ENCODE assay signal across 19 cellular contexts in the genomic region with DNA sequence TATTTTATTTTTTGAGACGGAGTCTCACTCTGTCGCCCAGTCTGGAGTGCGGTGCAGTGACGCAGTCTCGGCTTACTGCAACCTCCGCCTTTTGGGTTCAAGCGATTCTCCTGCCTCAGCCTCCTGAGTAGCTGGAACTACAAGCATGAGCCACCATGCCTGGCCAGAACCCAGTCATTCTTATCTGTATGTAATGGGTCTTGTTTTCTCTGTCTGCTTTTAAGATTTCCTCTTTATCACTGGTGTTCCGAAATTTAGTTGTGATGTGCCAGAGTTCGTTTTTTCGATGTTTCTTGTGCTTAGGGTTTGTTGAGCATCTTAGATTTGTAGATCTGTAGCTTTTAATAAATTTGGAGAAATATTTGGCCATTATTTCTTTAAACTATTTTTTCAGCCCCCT. TPM values are rescaled to one million over a fixed set of nuclear protein-coding genes. Genes with fewer than 3 reads are reported as not detected.
DNase-seq lines count a peak whose midpoint lies in the region; ATAC-seq and TF ChIP-seq lines count a peak whose summit lies in the region.
"Had no signal": no experiment of that assay in that cellular context is flagged by ENCODE, and none has a peak within 500 bp of the region (broad histone marks: within the 10 kb centered on the region; RNA-seq: fewer than 3 reads in every experiment).

No MANE protein-coding gene starts in this region.

- TF ChIP-seq CTCF in heart right ventricle (IDR thresholded peaks at IDR 0.05) (no peak), spleen (IDR thresholded peaks at IDR 0.05 in 8 of 11, conservative IDR thresholded peaks at IDR 0.05 in 3 of 11) (no peak)

- ATAC-seq in Right ventricle myocardium inferior (no peak), heart right ventricle (no peak)
- no peak for ATAC-seq in central memory CD8-positive, alpha-beta T cell (replicated peaks; ENCODE audit: extremely low read depth, poor library complexity, severe bottlenecking)
- ATAC-seq: HCT116, Panc1 had no signal

- intact Hi-C loops in activated CD4-positive, alpha-beta memory T cell treated with anti-CD3 and anti-CD28 coated beads for 36 hours (cut with micrococcal nuclease): no loop called here
- intact Hi-C loops in Right ventricle myocardium inferior (cut with DNase I): no loop called here
- intact Hi-C loops in heart right ventricle (cut with DNase I): no loop called here
- intact Hi-C loops in spleen (cut with DNase I; ENCODE audit: low total_unique reads): no loop called here

- no peaks in the 10 kb centered on the region for H3K9me3 ChIP-seq in heart right ventricle
- H3K9me3 ChIP-seq in spleen: no peaks in the 10 kb centered on the region

- no peak overlapping the region for H3K4me3 Mint-ChIP-seq in activated CD4-positive, alpha-beta memory T cell treated with anti-CD3 and anti-CD28 coated beads for 36 hours
- no peak overlapping the region for H3K4me3 Mint-ChIP-seq in activated CD4-positive, alpha-beta memory T cell treated with anti-CD3 and anti-CD28 coated beads, Interleukin-2, amount 10 ng/mL, durations not matched to agents 7 days and 5 days
- H3K4me3 Mint-ChIP-seq in central memory CD8-positive, alpha-beta T cell: peak overlapping the region; percentile 23

- no peak overlapping the region for H3K27ac ChIP-seq in heart right ventricle
- H3K27ac ChIP-seq in spleen: peak overlapping the region in 1 of 8 donors; percentile 64
- H3K27ac ChIP-seq: GM23248 had no signal

- peaks cover 10% of the 10 kb centered on the region for H3K36me3 Mint-ChIP-seq in activated CD4-positive, alpha-beta memory T cell treated with anti-CD3 and anti-CD28 coated beads for 36 hours
- H3K36me3 Mint-ChIP-seq in activated CD4-positive, alpha-beta memory T cell treated with anti-CD3 and anti-CD28 coated beads, Interleukin-2, amount 10 ng/mL, durations not matched to agents 7 days and 5 days (ENCODE audit: low read depth): peaks cover 35% of the 10 kb centered on the region
- H3K36me3 Mint-ChIP-seq in central memory CD8-positive, alpha-beta T cell (ENCODE audit: insufficient read depth): peaks cover 23% of the 10 kb centered on the region

- no peaks in the 10 kb centered on the region for H3K27me3 Mint-ChIP-seq in activated CD4-positive, alpha-beta memory T cell treated with anti-CD3 and anti-CD28 coated beads for 36 hours
- no peaks in the 10 kb centered on the region for H3K27me3 Mint-ChIP-seq in activated CD4-positive, alpha-beta memory T cell treated with anti-CD3 and anti-CD28 coated beads, Interleukin-2, amount 10 ng/mL, durations not matched to agents 7 days and 5 days
- no peaks in the 10 kb centered on the region for H3K27me3 Mint-ChIP-seq in central memory CD8-positive, alpha-beta T cell

- no peak overlapping the region for H3K4me3 ChIP-seq in heart right ventricle
- H3K4me3 ChIP-seq in spleen: no peak overlapping the region
- H3K4me3 ChIP-seq: GM23248 had no signal

- no peaks in the 10 kb centered on the region for H3K9me3 Mint-ChIP-seq in activated CD4-positive, alpha-beta memory T cell treated with anti-CD3 and anti-CD28 coated beads for 36 hours
- no peaks in the 10 kb centered on the region for H3K9me3 Mint-ChIP-seq in activated CD4-positive, alpha-beta memory T cell treated with anti-CD3 and anti-CD28 coated beads, Interleukin-2, amount 10 ng/mL, durations not matched to agents 7 days and 5 days
- H3K9me3 Mint-ChIP-seq in central memory CD8-positive, alpha-beta T cell: no peaks in the 10 kb centered on the region

- no peak for TF ChIP-seq POLR2A in spleen (IDR thresholded peaks at IDR 0.05)

- H3K27me3 ChIP-seq in heart right ventricle (no peaks in the 10 kb centered on the region), spleen (replicated peaks in 1 of 7) (no peaks in the 10 kb centered on the region)

- POLR2A ChIA-PET in activated CD4-positive, alpha-beta memory T cell treated with anti-CD3 and anti-CD28 coated beads for 36 hours (lab: Charles Lee): no interaction called here
- POLR2A ChIA-PET in activated CD4-positive, alpha-beta memory T cell treated with anti-CD3 and anti-CD28 coated beads, Interleukin-2, amount 10 ng/mL, durations not matched to agents 7 days and 5 days (lab: Charles Lee): interaction anchor here (0.7 to 1.8 kb wide), 3 partner anchors 10 to 20 kb away, joined by 3 to 6 read pairs (median 3); partner anchors contain the start of genes NAIF1 and SLC25A25

- H3K27ac Mint-ChIP-seq in activated CD4-positive, alpha-beta memory T cell treated with anti-CD3 and anti-CD28 coated beads for 36 hours: peak overlapping the region; percentile 29
- no peak overlapping the region for H3K27ac Mint-ChIP-seq in activated CD4-positive, alpha-beta memory T cell treated with anti-CD3 and anti-CD28 coated beads, Interleukin-2, amount 10 ng/mL, durations not matched to agents 7 days and 5 days
- H3K27ac Mint-ChIP-seq in central memory CD8-positive, alpha-beta T cell (ENCODE audit: low read depth): peak overlapping the region; percentile 49

- H3K4me1 Mint-ChIP-seq in activated CD4-positive, alpha-beta memory T cell treated with anti-CD3 and anti-CD28 coated beads for 36 hours (ENCODE audit: low read depth): peaks cover 51% of the 10 kb centered on the region
- peaks cover 45% of the 10 kb centered on the region for H3K4me1 Mint-ChIP-seq in activated CD4-positive, alpha-beta memory T cell treated with anti-CD3 and anti-CD28 coated beads, Interleukin-2, amount 10 ng/mL, durations not matched to agents 7 days and 5 days
- H3K4me1 Mint-ChIP-seq in central memory CD8-positive, alpha-beta T cell: peaks cover 52% of the 10 kb centered on the region

- DNase-seq in activated CD4-positive, alpha-beta memory T cell treated with anti-CD3 and anti-CD28 coated beads for 36 hours: no peak
- no peak for DNase-seq in activated CD4-positive, alpha-beta memory T cell treated with anti-CD3 and anti-CD28 coated beads, Interleukin-2, amount 10 ng/mL, durations not matched to agents 7 days and 5 days
- peak; percentile 28 for DNase-seq in Right ventricle myocardium inferior (ENCODE audit: missing footprints)
- no peak for DNase-seq in heart right ventricle
- DNase-seq in central memory CD8-positive, alpha-beta T cell (ENCODE audit: low spot score in 2 of 2): no peak
- DNase-seq in spleen: peak; percentile 32
- no peak for DNase-seq in NCI-H748 (lab: John Stamatoyannopoulos, UW; ENCODE audit: unreplicated experiment)
- DNase-seq in NCI-H510A treated with DMSO at 0.1 percent for 48 hours (lab: John Stamatoyannopoulos, UW): no peak
- DNase-seq: 8988T, C1 segment of cervical spinal cord, COR-L47, GF-D8, GM23248, KBM-7, NCI-H1092 treated with DMSO at 0.1 percent for 48 hours, NCI-H2081 treated with DMSO at 0.1 percent for 48 hours, NCI-H510A had no signal

- 76 to 87% methylated on average over 10 of the region's 10 CpGs for WGBS in heart right ventricle, 2 donors
- 75 to 90% (median 77%) methylated on average over 10 of the region's 10 CpGs for WGBS in spleen, 5 donors

- H3K36me3 ChIP-seq in heart right ventricle (peaks cover 0 to 19% (median 0%) of the 10 kb centered on the region in 9 donors), spleen (peaks cover 0 to 41% (median 0%) of the 10 kb centered on the region in 6 donors)

- CTCF ChIA-PET in activated CD4-positive, alpha-beta memory T cell treated with anti-CD3 and anti-CD28 coated beads for 36 hours (lab: Charles Lee): interaction anchor here (1.0 to 3.5 kb wide), 6 partner anchors 9 to 144 kb away, joined by 4 to 17 read pairs (median 4); no protein-coding TSS in a partner anchor
- CTCF ChIA-PET in activated CD4-positive, alpha-beta memory T cell treated with anti-CD3 and anti-CD28 coated beads, Interleukin-2, amount 10 ng/mL, durations not matched to agents 7 days and 5 days (lab: Charles Lee): interaction anchor here (0.6 to 1.5 kb wide), 4 partner anchors 20 to 198 kb away, joined by 3 to 4 read pairs (median 4); no protein-coding TSS in a partner anchor

- peaks cover 4 to 37% (median 20%) of the 10 kb centered on the region in 9 donors for H3K4me1 ChIP-seq in heart right ventricle
- H3K4me1 ChIP-seq in spleen: peaks cover 17 to 75% (median 56%) of the 10 kb centered on the region in 6 donors

RNA-seq across cellular contexts. Expression of gene SLC25A25, which starts 19.2 kb away (rescaled TPM):
- total RNA-seq in activated CD4-positive, alpha-beta memory T cell treated with anti-CD3 and anti-CD28 coated beads for 36 hours: 10 to 100 TPM; 17.1 to 17.3 TPM
- total RNA-seq in activated CD4-positive, alpha-beta memory T cell treated with anti-CD3 and anti-CD28 coated beads, Interleukin-2, amount 10 ng/mL, durations not matched to agents 7 days and 5 days: 10 to 100 TPM; 21.3 to 22.2 TPM
- total RNA-seq in Right ventricle myocardium inferior (5.9 TPM), heart right ventricle (10 to 100 TPM in 3 of 10 donors, 1 to 10 TPM in 7; 3.6 to 20.7 (median 7.5) TPM), spleen (10 to 100 TPM; 20.2 to 44.7 (median 26.0) TPM)
- polyA plus RNA-seq in heart right ventricle (1 to 10 TPM; 2.3 to 4.8 TPM), spleen (10 to 100 TPM in 1 of 3 donors, 1 to 10 TPM in 2; 6.2 to 13.6 (median 6.5) TPM)

RNA-seq across cellular contexts. Expression of gene NAIF1, which starts 20.1 kb away (rescaled TPM):
- 10 to 100 TPM; 10.2 to 14.5 TPM for total RNA-seq in activated CD4-positive, alpha-beta memory T cell treated with anti-CD3 and anti-CD28 coated beads for 36 hours
- total RNA-seq in activated CD4-positive, alpha-beta memory T cell treated with anti-CD3 and anti-CD28 coated beads, Interleukin-2, amount 10 ng/mL, durations not matched to agents 7 days and 5 days: 10 to 100 TPM; 12.0 to 14.1 TPM
- total RNA-seq in Right ventricle myocardium inferior: 5.1 TPM
- 1 to 10 TPM; 3.2 to 7.0 (median 5.5) TPM for total RNA-seq in heart right ventricle
- 1 to 10 TPM; 4.4 to 7.2 TPM for polyA plus RNA-seq in heart right ventricle
- total RNA-seq in spleen: 10 to 100 TPM in 6 of 7 donors, 1 to 10 TPM in 1; 9.3 to 14.3 (median 11.7) TPM
- 10 to 100 TPM; 10.6 to 15.4 (median 10.8) TPM for polyA plus RNA-seq in spleen

RNA-seq across cellular contexts. Expression of gene PTGES2, which starts 40.3 kb away (rescaled TPM):
- 10 to 100 TPM; 43.4 to 43.6 TPM for total RNA-seq in activated CD4-positive, alpha-beta memory T cell treated with anti-CD3 and anti-CD28 coated beads for 36 hours
- total RNA-seq in activated CD4-positive, alpha-beta memory T cell treated with anti-CD3 and anti-CD28 coated beads, Interleukin-2, amount 10 ng/mL, durations not matched to agents 7 days and 5 days: 10 to 100 TPM; 35.6 to 38.1 TPM
- 158 TPM for total RNA-seq in Right ventricle myocardium inferior
- 100 to 1,000 TPM; 117 to 166 (median 148) TPM for total RNA-seq in heart right ventricle
- polyA plus RNA-seq in heart right ventricle: 100 to 1,000 TPM; 132 to 147 TPM
- 10 to 100 TPM; 45.2 to 66.6 (median 58.5) TPM for total RNA-seq in spleen
- 10 to 100 TPM; 45.8 to 71.2 (median 54.0) TPM for polyA plus RNA-seq in spleen

Comparison
In these comparisons a context has a peak if more than half of its experiments do, and no peak if none do; other contexts are left out.
1. DNase-seq: peak in Right ventricle myocardium inferior (single experiment) and spleen (single experiment); none in activated CD4-positive, alpha-beta memory T cell treated with anti-CD3 and anti-CD28 coated beads for 36 hours (single experiment), activated CD4-positive, alpha-beta memory T cell treated with anti-CD3 and anti-CD28 coated beads, Interleukin-2, amount 10 ng/mL, durations not matched to agents 7 days and 5 days (single experiment), heart right ventricle (0 of 2), central memory CD8-positive, alpha-beta T cell (0 of 2), NCI-H748 (single experiment) and NCI-H510A treated with DMSO at 0.1 percent for 48 hours (single experiment).